Comparison of ENCODE assay signal across 8 cellular contexts in genomic region chr10:79245539-79246208, GRCh38.
A peak's percentile ranks its signal among the peaks of the same experiment; 100 is the strongest.
DNase-seq lines count a peak whose midpoint lies in the region; ATAC-seq and TF ChIP-seq lines count a peak whose summit lies in the region.

No MANE protein-coding gene starts in this region.

- peaks cover 79% of the 10 kb centered on the region for H3K4me1 ChIP-seq in OCI-LY7 (ENCODE audit: insufficient read depth, low read length, poor library complexity, severe bottlenecking)
- H3K4me1 ChIP-seq in esophagus squamous epithelium = peaks cover 62 to 98% (median 74%) of the 10 kb centered on the region in 3 donors
- H3K4me1 ChIP-seq in skeletal muscle tissue (ENCODE audit: control insufficient read depth in 3 of 3, insufficient read depth in 3 of 3, low read length in 3 of 3) = peaks cover 82 to 87% (median 84%) of the 10 kb centered on the region in 3 donors

- TF ChIP-seq CTCF in GM06990 (IDR thresholded peaks at IDR 0.05; ENCODE audit: insufficient read depth, low read length, poor library complexity, severe bottlenecking) = no peak
- TF ChIP-seq CTCF in OCI-LY7 (conservative IDR thresholded peaks at IDR 0.05; ENCODE audit: low read length) = no peak
- TF ChIP-seq CTCF in esophagus squamous epithelium (IDR thresholded peaks at IDR 0.05) = no peak

- DNase-seq in GM06990 (ENCODE audit: extremely low read depth, insufficient read length) (no peak), OCI-LY7 (ENCODE audit: low spot score) (no peak), esophagus squamous epithelium (lab: John Stamatoyannopoulos, UW) (no peak), D341Med (ENCODE audit: low spot score) (no peak)
- DNase-seq in activated CD4-positive, CD25-positive, alpha-beta regulatory T cell (lab: John Stamatoyannopoulos, UW) = no peak

- H3K9me3 ChIP-seq in OCI-LY7 (ENCODE audit: low read length) (no peaks in the 10 kb centered on the region), esophagus squamous epithelium (no peaks in the 10 kb centered on the region), skeletal muscle tissue (ENCODE audit: control insufficient read depth in 3 of 3, low read length in 3 of 3) (no peaks in the 10 kb centered on the region)

- CTCF ChIA-PET in OCI-LY7 (lab: Charles Lee; ENCODE audit: unreplicated experiment) = interaction anchor here (0.9 kb wide), 1 partner anchor 16 kb away, joined by 3 read pairs; no protein-coding TSS in a partner anchor

- 57 to 72% methylated on average over 3 to 4 of the region's 9 CpGs for WGBS in esophagus squamous epithelium, 2 donors

- intact Hi-C loops in OCI-LY7 (cut with micrococcal nuclease; ENCODE audit: unreplicated experiment) = loop anchor here (10.0 kb wide), 2 partner anchors 959 to 1219 kb away; partner anchors contain the start of gene ANXA11
- intact Hi-C loops in esophagus squamous epithelium (cut with DNase I) = no loop called here

- ATAC-seq in HG03159 (IDR thresholded peaks at IDR 0.05; ENCODE audit: unreplicated experiment) (no peak), HG02938 (IDR thresholded peaks at IDR 0.05; ENCODE audit: unreplicated experiment) (no peak)

- H3K9me2 ChIP-seq in OCI-LY7 (ENCODE audit: insufficient read depth, low read length) = no peaks in the 10 kb centered on the region

- H3K79me2 ChIP-seq in OCI-LY7 (ENCODE audit: insufficient read depth, low read depth, low read length) = peaks cover 68% of the 10 kb centered on the region

- H3K27me3 ChIP-seq in GM06990 (replicated peaks; ENCODE audit: control insufficient read depth, insufficient read depth, low read length) (no peaks in the 10 kb centered on the region), esophagus squamous epithelium (no peaks in the 10 kb centered on the region), skeletal muscle tissue (ENCODE audit: control insufficient read depth in 3 of 3, insufficient read depth in 3 of 3, low read length in 3 of 3) (no peaks in the 10 kb centered on the region)

- H3K27ac ChIP-seq in OCI-LY7 (ENCODE audit: low read depth, low read length, poor library complexity, severe bottlenecking) = peak overlapping the region; percentile 90
- peak overlapping the region; percentile 74 to 88 (median 84) for H3K27ac ChIP-seq in esophagus squamous epithelium
- H3K27ac ChIP-seq in skeletal muscle tissue (ENCODE audit: low read depth, low read length) = peak overlapping the region; percentile 67

- no peak overlapping the region for H2AFZ ChIP-seq in OCI-LY7 (ENCODE audit: low read length)

- BruUV-seq in OCI-LY7 (replicated peaks; lab: Mats Ljungman, UMichigan) = no TSS peak

- no peak for TF ChIP-seq POLR2A in esophagus squamous epithelium (IDR thresholded peaks at IDR 0.05)

- peaks cover 4% of the 10 kb centered on the region; the same call in 1 of the 2 replicates for H4K20me1 ChIP-seq in OCI-LY7 (ENCODE audit: insufficient read depth, low read length)

- peak overlapping the region; percentile 90 for H3K4me2 ChIP-seq in OCI-LY7 (ENCODE audit: low read length)

- H3K36me3 ChIP-seq in GM06990 (ENCODE audit: control insufficient read depth, insufficient read depth, low read length) (peaks cover 2% of the 10 kb centered on the region), OCI-LY7 (ENCODE audit: insufficient read depth, low read length) (peaks cover 7% of the 10 kb centered on the region; the same call in 1 of the 2 replicates), esophagus squamous epithelium (peaks cover 0 to 8% (median 0%) of the 10 kb centered on the region in 3 donors), skeletal muscle tissue (ENCODE audit: control insufficient read depth in 3 of 3, insufficient read depth in 3 of 3, low read length in 3 of 3) (no peaks in the 10 kb centered on the region)

- peak overlapping the region in 2 of 3 donors; percentile 45 to 60 for H3K9ac ChIP-seq in skeletal muscle tissue (ENCODE audit: low read depth in 1 of 3, low read length in 3 of 3)

- POLR2A ChIA-PET in OCI-LY7 (lab: Charles Lee) = interaction anchor here (1.2 to 1.7 kb wide), 4 partner anchors 16 to 41 kb away, joined by 4 to 10 read pairs (median 4); no protein-coding TSS in a partner anchor

- H3K4me3 ChIP-seq in GM06990 (replicated peaks; ENCODE audit: low read depth, low read length) (peak overlapping the region; percentile 81), OCI-LY7 (ENCODE audit: low read depth, low read length, poor library complexity, severe bottlenecking) (peak overlapping the region; percentile 76), esophagus squamous epithelium (peak overlapping the region in 1 of 4 donors; percentile 81), skeletal muscle tissue (ENCODE audit: low read length in 3 of 3) (peak overlapping the region; percentile 5 to 49 (median 19))
